2 cellular contexts compared by ENCODE assay signal in the genomic region with DNA sequence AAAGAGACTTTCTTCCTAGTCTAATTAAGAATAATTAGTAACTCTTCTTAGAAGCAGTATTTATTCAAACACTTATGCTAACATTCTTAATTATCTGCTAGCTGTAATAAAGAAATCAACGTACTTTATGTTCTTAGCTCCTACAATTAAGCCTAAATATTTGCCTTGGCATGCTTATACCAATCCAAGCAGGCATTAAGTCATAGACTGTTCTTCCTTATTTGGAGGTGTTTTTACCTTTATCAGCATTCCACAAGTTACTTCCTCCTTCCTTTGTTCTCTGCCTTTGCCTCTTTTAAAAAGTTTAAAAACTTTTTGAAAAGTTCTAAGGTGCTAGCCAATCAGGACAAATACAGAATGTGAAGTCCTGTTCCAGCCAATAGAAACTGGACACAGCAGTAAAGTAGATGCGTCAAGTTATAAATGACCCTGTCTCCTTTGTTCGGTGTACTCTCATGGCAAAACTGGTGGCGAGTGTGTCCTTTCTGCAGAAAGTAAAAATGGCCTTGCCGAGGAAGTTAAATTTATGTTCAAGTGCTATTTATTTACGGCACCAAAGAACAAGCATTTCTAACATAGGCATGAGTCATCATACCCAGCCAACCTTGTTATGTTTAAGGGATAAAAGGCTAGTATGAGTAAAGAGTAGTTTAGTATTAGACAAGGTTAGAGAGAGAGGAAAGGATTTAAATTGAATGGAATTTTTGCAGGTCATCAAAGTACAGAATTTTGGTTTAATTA.
TF ChIP-seq lines count a peak whose summit lies in the region.

No MANE protein-coding gene starts in this region.

TF ChIP-seq in A549, 52 proteins besides CTCF, POLR2A, EP300 and RAD21 (continued from another document):
- no peak for TF ChIP-seq ZFP36 (IDR thresholded peaks at IDR 0.05; ENCODE audit: borderline replicate concordance, partially characterized antibody)

TF ChIP-seq in K562, 482 proteins besides CTCF, POLR2A, EP300 and RAD21 (continued from another document):
- TF ChIP-seq, protein P1, sequence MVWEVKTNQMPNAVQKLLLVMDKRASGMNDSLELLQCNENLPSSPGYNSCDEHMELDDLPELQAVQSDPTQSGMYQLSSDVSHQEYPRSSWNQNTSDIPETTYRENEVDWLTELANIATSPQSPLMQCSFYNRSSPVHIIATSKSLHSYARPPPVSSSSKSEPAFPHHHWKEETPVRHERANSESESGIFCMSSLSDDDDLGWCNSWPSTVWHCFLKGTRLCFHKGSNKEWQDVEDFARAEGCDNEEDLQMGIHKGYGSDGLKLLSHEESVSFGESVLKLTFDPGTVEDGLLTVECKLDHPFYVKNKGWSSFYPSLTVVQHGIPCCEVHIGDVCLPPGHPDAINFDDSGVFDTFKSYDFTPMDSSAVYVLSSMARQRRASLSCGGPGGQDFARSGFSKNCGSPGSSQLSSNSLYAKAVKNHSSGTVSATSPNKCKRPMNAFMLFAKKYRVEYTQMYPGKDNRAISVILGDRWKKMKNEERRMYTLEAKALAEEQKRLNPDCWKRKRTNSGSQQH (CRISPR knock-in tag; IDR thresholded peaks at IDR 0.05): no peak
- no peak for TF ChIP-seq NR2C2 (CRISPR knock-in tag; IDR thresholded peaks at IDR 0.05)
- TF ChIP-seq NR2C2 (tag; IDR thresholded peaks at IDR 0.05): no peak
- TF ChIP-seq, protein P2, sequence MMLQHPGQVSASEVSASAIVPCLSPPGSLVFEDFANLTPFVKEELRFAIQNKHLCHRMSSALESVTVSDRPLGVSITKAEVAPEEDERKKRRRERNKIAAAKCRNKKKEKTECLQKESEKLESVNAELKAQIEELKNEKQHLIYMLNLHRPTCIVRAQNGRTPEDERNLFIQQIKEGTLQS (IDR thresholded peaks at IDR 0.05): peak; percentile 38; the same call in 1 of the 2 replicates
- TF ChIP-seq, protein P2 (CRISPR knock-in tag; conservative IDR thresholded peaks at IDR 0.05): no peak
- TF ChIP-seq, protein P3, sequence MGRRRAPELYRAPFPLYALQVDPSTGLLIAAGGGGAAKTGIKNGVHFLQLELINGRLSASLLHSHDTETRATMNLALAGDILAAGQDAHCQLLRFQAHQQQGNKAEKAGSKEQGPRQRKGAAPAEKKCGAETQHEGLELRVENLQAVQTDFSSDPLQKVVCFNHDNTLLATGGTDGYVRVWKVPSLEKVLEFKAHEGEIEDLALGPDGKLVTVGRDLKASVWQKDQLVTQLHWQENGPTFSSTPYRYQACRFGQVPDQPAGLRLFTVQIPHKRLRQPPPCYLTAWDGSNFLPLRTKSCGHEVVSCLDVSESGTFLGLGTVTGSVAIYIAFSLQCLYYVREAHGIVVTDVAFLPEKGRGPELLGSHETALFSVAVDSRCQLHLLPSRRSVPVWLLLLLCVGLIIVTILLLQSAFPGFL (CRISPR knock-in tag; IDR thresholded peaks at IDR 0.05): no peak
- no peak for TF ChIP-seq ZNF41 (CRISPR knock-in tag; conservative IDR thresholded peaks at IDR 0.05)
- TF ChIP-seq PYGO2 (tag; IDR thresholded peaks at IDR 0.05): no peak
- TF ChIP-seq XRCC4 (IDR thresholded peaks at IDR 0.05; ENCODE audit: extremely low read depth, insufficient read depth, insufficient read length): no peak
- TF ChIP-seq CBX3 (IDR thresholded peaks at IDR 0.05; ENCODE audit: borderline replicate concordance in 1 of 2, low read length in 2 of 2): 0 out of 3 replicates have a peak, but pooled peaks of 1 of the 2 experiments have one; percentile 25
- TF ChIP-seq, protein P4, sequence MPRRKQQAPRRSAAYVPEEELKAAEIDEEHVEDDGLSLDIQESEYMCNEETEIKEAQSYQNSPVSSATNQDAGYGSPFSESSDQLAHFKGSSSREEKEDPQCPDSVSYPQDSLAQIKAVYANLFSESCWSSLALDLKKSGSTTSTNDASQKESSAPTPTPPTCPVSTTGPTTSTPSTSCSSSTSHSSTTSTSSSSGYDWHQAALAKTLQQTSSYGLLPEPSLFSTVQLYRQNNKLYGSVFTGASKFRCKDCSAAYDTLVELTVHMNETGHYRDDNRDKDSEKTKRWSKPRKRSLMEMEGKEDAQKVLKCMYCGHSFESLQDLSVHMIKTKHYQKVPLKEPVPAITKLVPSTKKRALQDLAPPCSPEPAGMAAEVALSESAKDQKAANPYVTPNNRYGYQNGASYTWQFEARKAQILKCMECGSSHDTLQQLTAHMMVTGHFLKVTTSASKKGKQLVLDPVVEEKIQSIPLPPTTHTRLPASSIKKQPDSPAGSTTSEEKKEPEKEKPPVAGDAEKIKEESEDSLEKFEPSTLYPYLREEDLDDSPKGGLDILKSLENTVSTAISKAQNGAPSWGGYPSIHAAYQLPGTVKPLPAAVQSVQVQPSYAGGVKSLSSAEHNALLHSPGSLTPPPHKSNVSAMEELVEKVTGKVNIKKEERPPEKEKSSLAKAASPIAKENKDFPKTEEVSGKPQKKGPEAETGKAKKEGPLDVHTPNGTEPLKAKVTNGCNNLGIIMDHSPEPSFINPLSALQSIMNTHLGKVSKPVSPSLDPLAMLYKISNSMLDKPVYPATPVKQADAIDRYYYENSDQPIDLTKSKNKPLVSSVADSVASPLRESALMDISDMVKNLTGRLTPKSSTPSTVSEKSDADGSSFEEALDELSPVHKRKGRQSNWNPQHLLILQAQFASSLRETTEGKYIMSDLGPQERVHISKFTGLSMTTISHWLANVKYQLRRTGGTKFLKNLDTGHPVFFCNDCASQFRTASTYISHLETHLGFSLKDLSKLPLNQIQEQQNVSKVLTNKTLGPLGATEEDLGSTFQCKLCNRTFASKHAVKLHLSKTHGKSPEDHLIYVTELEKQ (CRISPR knock-in tag; IDR thresholded peaks at IDR 0.05): no peak
- no peak for TF ChIP-seq ZFPM2 (CRISPR knock-in tag; IDR thresholded peaks at IDR 0.05)
- no peak for TF ChIP-seq TSC22D4 (tag; IDR thresholded peaks at IDR 0.05)
- no peak for TF ChIP-seq MYC (IDR thresholded peaks at IDR 0.05; ENCODE audit: low read depth, low read length)
- no peak for TF ChIP-seq MYC (CRISPR knock-in tag; IDR thresholded peaks at IDR 0.05; ENCODE audit: borderline replicate concordance, low read depth)
TF ChIP-seq in K562: peak in this region for 2.
